ENCODE assay signal across 8 cellular contexts in the genomic region with DNA sequence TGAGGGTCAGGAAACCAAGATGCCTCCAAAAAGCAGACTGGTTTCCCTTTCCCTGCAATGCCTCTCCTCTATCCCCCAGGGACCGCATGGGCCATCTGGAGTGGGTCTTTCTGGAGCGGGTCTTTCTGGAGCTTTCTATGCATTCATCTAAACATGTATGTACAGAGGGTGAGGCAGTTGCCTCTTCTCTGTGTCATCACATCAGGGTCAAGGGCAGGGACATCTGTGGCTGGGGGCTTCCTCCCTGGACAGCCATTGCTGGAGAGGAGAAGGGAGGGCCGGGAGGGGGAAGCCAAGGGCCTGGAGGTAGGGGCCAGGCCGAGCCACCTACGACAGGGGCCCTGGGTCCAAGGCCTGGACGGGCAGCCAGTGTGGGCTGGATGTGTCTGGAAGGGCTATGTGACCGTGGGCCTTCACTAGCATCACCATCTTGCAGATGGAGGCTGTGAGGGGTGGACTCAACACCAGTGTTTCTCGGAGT.
DNase-seq lines count a peak whose midpoint lies in the region; ATAC-seq lines count a peak whose summit lies in the region.

No MANE protein-coding gene starts in this region.

- peak overlapping the region in 9 of 10 experiments; percentile 49 to 75 (median 60); a peak in 17 of 20 replicates for H3K4me3 ChIP-seq in BLaER1 treated with 17β-estradiol and CSF1 and Interleukin-3, amounts not matched to agents 10 nM and 100 nM
- peak overlapping the region; percentile 72 for H3K4me3 ChIP-seq in adipocyte (ENCODE audit: low read length)
- peak overlapping the region; percentile 44 to 50 for H3K4me3 ChIP-seq in muscle layer of duodenum (ENCODE audit: low read depth in 1 of 2, low read length in 2 of 2)

- H3K9ac ChIP-seq in BLaER1 treated with 17β-estradiol and CSF1 and Interleukin-3, amounts not matched to agents 10 nM and 100 nM: peak overlapping the region; percentile 66 to 83 (median 78); a peak in 19 of 22 replicates
- H3K9ac ChIP-seq in adipocyte (ENCODE audit: low read length): peak overlapping the region; percentile 72

- H3K9me3 ChIP-seq in BLaER1 treated with 17β-estradiol and CSF1 and Interleukin-3, amounts not matched to agents 10 nM and 100 nM (replicated peaks in 1 of 11): no peaks in the 10 kb centered on the region
- H3K9me3 ChIP-seq in KOPT-K1 (ENCODE audit: insufficient read depth, low read length, poor library complexity, severe bottlenecking) (no peaks in the 10 kb centered on the region), adipocyte (ENCODE audit: control insufficient read depth, low read length) (no peaks in the 10 kb centered on the region), muscle layer of duodenum (ENCODE audit: control insufficient read depth in 1 of 2, low read length in 2 of 2) (no peaks in the 10 kb centered on the region)

- peak overlapping the region; percentile 86 to 100 (median 98) for H3K4me2 ChIP-seq in BLaER1 treated with 17β-estradiol and CSF1 and Interleukin-3, amounts not matched to agents 10 nM and 100 nM

- peaks cover 0 to 18% (median 0%) of the 10 kb centered on the region in 11 experiments; a peak in 4 of 22 replicates for H3K36me3 ChIP-seq in BLaER1 treated with 17β-estradiol and CSF1 and Interleukin-3, amounts not matched to agents 10 nM and 100 nM
- H3K36me3 ChIP-seq in KOPT-K1 (ENCODE audit: insufficient read depth, low read length) (no peaks in the 10 kb centered on the region; the same call in 1 of the 2 replicates), adipocyte (ENCODE audit: control insufficient read depth, insufficient read depth, low read length, severe bottlenecking) (no peaks in the 10 kb centered on the region), muscle layer of duodenum (ENCODE audit: control insufficient read depth in 1 of 2, insufficient read depth in 2 of 2, low read length in 2 of 2) (no peaks in the 10 kb centered on the region)

- ATAC-seq in GM21723 (IDR thresholded peaks at IDR 0.05; ENCODE audit: unreplicated experiment): no peak

- H4K20me1 ChIP-seq in BLaER1 treated with 17β-estradiol and CSF1 and Interleukin-3, amounts not matched to agents 10 nM and 100 nM: peaks cover 0 to 31% (median 0%) of the 10 kb centered on the region in 11 experiments; a peak in 5 of 22 replicates

- H3K4me1 ChIP-seq in BLaER1 treated with 17β-estradiol and CSF1 and Interleukin-3, amounts not matched to agents 10 nM and 100 nM: peaks cover 73 to 100% (median 100%) of the 10 kb centered on the region in 10 experiments
- H3K4me1 ChIP-seq in adipocyte (ENCODE audit: control insufficient read depth, insufficient read depth, low read length) (peaks cover 18% of the 10 kb centered on the region), muscle layer of duodenum (ENCODE audit: control insufficient read depth in 1 of 2, insufficient read depth in 2 of 2, low read length in 2 of 2) (peaks cover 0 to 16% of the 10 kb centered on the region in 2 donors)

- DNase-seq in adipocyte (ENCODE audit: low read depth) (peak; percentile 38), KG1 (lab: John Stamatoyannopoulos, UW) (no peak), NCI-H128 (lab: John Stamatoyannopoulos, UW; ENCODE audit: unreplicated experiment) (no peak), OCI-M2 (lab: John Stamatoyannopoulos, UW; ENCODE audit: unreplicated experiment) (no peak)

- H3K27ac ChIP-seq in BLaER1 treated with 17β-estradiol and CSF1 and Interleukin-3, amounts not matched to agents 10 nM and 100 nM: peak overlapping the region; percentile 21 to 90 (median 83); a peak in 21 of 22 replicates
- H3K27ac ChIP-seq in KOPT-K1 (ENCODE audit: low read depth, low read length, poor library complexity, severe bottlenecking) (peak overlapping the region; percentile 93), muscle layer of duodenum (ENCODE audit: low read length) (peak overlapping the region; percentile 23)

- no peaks in the 10 kb centered on the region for H3K27me3 ChIP-seq in BLaER1 treated with 17β-estradiol and CSF1 and Interleukin-3, amounts not matched to agents 10 nM and 100 nM
- H3K27me3 ChIP-seq in adipocyte (replicated peaks; ENCODE audit: control insufficient read depth, insufficient read depth, low read length): no peaks in the 10 kb centered on the region
- H3K27me3 ChIP-seq in muscle layer of duodenum (ENCODE audit: low read depth, low read length): no peaks in the 10 kb centered on the region

Comparison
In these comparisons a context has a peak if more than half of its experiments do, and no peak if none do; other contexts are left out.
1. H3K27ac ChIP-seq: peak in every context shown above with its lines; median percentile 93 in KOPT-K1; 83 in BLaER1 treated with 17β-estradiol and CSF1 and Interleukin-3, amounts not matched to agents 10 nM and 100 nM; 23 in muscle layer of duodenum.